9 cellular contexts compared by ENCODE assay signal in the genomic region with DNA sequence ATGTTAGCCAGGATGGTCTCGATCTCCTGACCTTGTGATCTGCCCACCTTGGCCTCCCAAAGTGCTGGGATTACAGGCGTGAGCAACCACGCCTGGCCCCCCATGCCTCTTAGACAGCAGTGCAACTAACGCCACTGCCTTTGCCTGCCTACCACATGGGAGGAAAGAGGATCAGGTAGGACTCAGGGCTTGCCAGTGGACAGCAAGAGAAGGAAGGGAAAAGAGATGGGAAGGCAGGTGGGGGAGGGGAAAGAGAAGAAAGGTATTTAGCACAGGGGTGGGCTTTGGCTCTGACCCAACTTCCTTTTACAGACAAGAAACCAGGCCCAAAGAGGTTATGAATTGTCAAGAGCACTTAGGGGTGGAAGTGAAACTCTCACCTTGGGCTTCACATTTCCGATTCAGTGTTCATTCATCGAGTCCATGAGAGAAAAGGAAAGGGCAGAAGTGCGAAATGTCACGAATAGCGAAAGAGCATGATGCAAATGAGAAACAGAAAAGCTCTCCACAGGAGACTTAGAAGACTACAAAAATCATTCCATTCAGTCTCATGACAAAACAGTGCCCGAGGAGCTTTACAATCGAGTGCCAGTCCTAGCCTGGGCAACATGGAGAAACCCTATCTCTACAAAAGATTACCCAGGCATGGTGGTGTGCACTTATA. TPM values are rescaled to one million over a fixed set of nuclear protein-coding genes. Genes with fewer than 3 reads are reported as not detected.
DNase-seq lines count a peak whose midpoint lies in the region; ATAC-seq, FAIRE-seq and TF ChIP-seq lines count a peak whose summit lies in the region.
"Had no signal": no experiment of that assay in that cellular context is flagged by ENCODE, and none has a peak within 500 bp of the region (broad histone marks: within the 10 kb centered on the region; RNA-seq: fewer than 3 reads in every experiment).

No MANE protein-coding gene starts in this region.

- H3K27ac ChIP-seq in transverse colon (no peak overlapping the region), hepatocyte (no peak overlapping the region)

- intact Hi-C loops in transverse colon (cut with DNase I; ENCODE audit: low total_unique reads), result no loop called here

- peak; percentile 48 for ATAC-seq in HG03097 (IDR thresholded peaks at IDR 0.05; ENCODE audit: low FRiP score, unreplicated experiment)

- in situ Hi-C loops in transverse colon (cut with MboI; ENCODE audit: low pct_ligation_motif_present in 1 of 4, low pct_unique_long_range_greater_than_20kb in 1 of 4, low sequenced_read_pairs in 3 of 4), result no loop called here

- H3K27me3 ChIP-seq in transverse colon (no peaks in the 10 kb centered on the region), hepatocyte (no peaks in the 10 kb centered on the region)

- no peak for TF ChIP-seq EP300 in transverse colon (IDR thresholded peaks at IDR 0.05; ENCODE audit: low read depth)

- no peak overlapping the region for H3K4me3 ChIP-seq in transverse colon
- no peak overlapping the region for H3K4me3 ChIP-seq in hepatocyte

- H3K4me2 ChIP-seq in hepatocyte, result no peak overlapping the region

- DNase-seq in stimulated activated CD4-positive, alpha-beta T cell treated with anti-CD3 and anti-CD28 coated beads, Interleukin-15, amount 100 ng/mL, for 24 hours, result peak; percentile 71
- no peak for DNase-seq in stimulated activated CD4-positive, alpha-beta T cell treated with anti-CD3 and anti-CD28 coated beads, Interleukin-4, amount 100 ng/mL, for 4 hours
- DNase-seq in activated CD8-positive, alpha-beta memory T cell treated with anti-CD3 and anti-CD28 coated beads, Interleukin-2, amount 50 U/mL, for 48 hours, result peak; percentile 69
- DNase-seq in transverse colon (peak; percentile 21), H54 (ENCODE audit: insufficient read length, low spot score) (no peak), hepatocyte (ENCODE audit: low spot score) (no peak), frontal cortex (ENCODE audit: low spot score in 2 of 2) (no peak)

- FAIRE-seq in H54 (lab: Jason Lieb, UNC), result no peak
- no peak for FAIRE-seq in frontal cortex (lab: Jason Lieb, UNC)
- FAIRE-seq: TTC549 had no signal

- H3K9me3 ChIP-seq in transverse colon (no peaks in the 10 kb centered on the region), hepatocyte (ENCODE audit: low read depth) (no peaks in the 10 kb centered on the region)

- no peaks in the 10 kb centered on the region for H4K20me1 ChIP-seq in hepatocyte (ENCODE audit: insufficient read depth, poor library complexity, severe bottlenecking)

- no peaks in the 10 kb centered on the region for H3K36me3 ChIP-seq in transverse colon
- H3K36me3 ChIP-seq in hepatocyte (replicated peaks; ENCODE audit: insufficient read depth, low read depth), result no peaks in the 10 kb centered on the region

- no peak overlapping the region for H2AFZ ChIP-seq in hepatocyte

- TF ChIP-seq CTCF in transverse colon (IDR thresholded peaks at IDR 0.05) (no peak), hepatocyte (IDR thresholded peaks at IDR 0.05; ENCODE audit: poor library complexity) (no peak)

- no peaks in the 10 kb centered on the region for H3K9me2 ChIP-seq in hepatocyte (replicated peaks; ENCODE audit: insufficient read depth)

- H3K4me1 ChIP-seq in transverse colon (peaks cover 0 to 16% (median 4%) of the 10 kb centered on the region in 4 donors), hepatocyte (ENCODE audit: insufficient read depth) (peaks cover 15% of the 10 kb centered on the region)

- H3K79me2 ChIP-seq in hepatocyte, result no peaks in the 10 kb centered on the region

- TF ChIP-seq POLR2A in transverse colon (IDR thresholded peaks at IDR 0.05) (no peak), H54 (IDR thresholded peaks at IDR 0.05; ENCODE audit: low read depth, low read length) (no peak)

- 61 to 71% methylated on average over 7 to 11 of the region's 11 CpGs for WGBS in transverse colon (ENCODE audit: low coverage in 1 of 2), 2 donors
- WGBS in hepatocyte (ENCODE audit: low lambda C conversion rate, missing lambda C conversion rate), result 90% methylated on average over 11 of the region's 11 CpGs

RNA-seq across cellular contexts. Expression of gene CDK5R1, which starts 36.4 kb away (rescaled TPM):
- total RNA-seq in transverse colon (10 to 100 TPM in 1 of 4 donors, 1 to 10 TPM in 3; 1.3 to 41.2 (median 2.4) TPM), hepatocyte (1.1 and 1.3 TPM in 2 replicates), frontal cortex (271 TPM)
- polyA plus RNA-seq in hepatocyte, result 0.80 and 1.0 TPM in 2 replicates

Comparison
In these comparisons a context has a peak if more than half of its experiments do, and no peak if none do; other contexts are left out.
1. DNase-seq: peak in stimulated activated CD4-positive, alpha-beta T cell treated with anti-CD3 and anti-CD28 coated beads, Interleukin-15, amount 100 ng/mL, for 24 hours (single experiment), activated CD8-positive, alpha-beta memory T cell treated with anti-CD3 and anti-CD28 coated beads, Interleukin-2, amount 50 U/mL, for 48 hours (single experiment) and transverse colon (single experiment); none in stimulated activated CD4-positive, alpha-beta T cell treated with anti-CD3 and anti-CD28 coated beads, Interleukin-4, amount 100 ng/mL, for 4 hours (0 of 2), H54 (single experiment), hepatocyte (single experiment) and frontal cortex (0 of 2).